15 cellular contexts compared by ENCODE assay signal in genomic region chr1:33005812-33006465, GRCh38. TPM values are rescaled to one million over a fixed set of nuclear protein-coding genes. Genes with fewer than 3 reads are reported as not detected.
A peak's percentile ranks its signal among the peaks of the same experiment; 100 is the strongest.
DNase-seq lines count a peak whose midpoint lies in the region; ATAC-seq and TF ChIP-seq lines count a peak whose summit lies in the region.
"Had no signal": no experiment of that assay in that cellular context is flagged by ENCODE, and none has a peak within 500 bp of the region (broad histone marks: within the 10 kb centered on the region; RNA-seq: fewer than 3 reads in every experiment).

No MANE protein-coding gene starts in this region.

- H3K27ac ChIP-seq in cardiac muscle cell (peak overlapping the region; percentile 19), right lobe of liver (peak overlapping the region in 1 of 3 donors; percentile 40), vagina (peak overlapping the region; percentile 64)
- H3K27ac ChIP-seq: coronary artery, left ventricle myocardium inferior, sigmoid colon, SJCRH30 had no signal

- H3K4me1 Mint-ChIP-seq in brain: peaks cover 38% of the 10 kb centered on the region

- H3K4me3 Mint-ChIP-seq in brain: peak overlapping the region in 1 of 5 experiments; percentile 27
- H3K4me3 Mint-ChIP-seq: activated naive CD8-positive, alpha-beta T cell treated with anti-CD3 and anti-CD28 coated beads, Interleukin-2, amount 50 U/mL, for 24 hours; IgD-negative memory B cell had no signal

- WGBS in right lobe of liver (ENCODE audit: insufficient coverage, low coverage, low lambda C conversion rate, missing lambda C conversion rate): 45% methylated on average over 7 of the region's 9 CpGs

- ATAC-seq in left ventricle myocardium superior: no peak
- peak; percentile 6 to 56 (median 13) for ATAC-seq in right lobe of liver

- H3K9me3 ChIP-seq in cardiac muscle cell (ENCODE audit: low read depth) (no peaks in the 10 kb centered on the region), right lobe of liver (no peaks in the 10 kb centered on the region), vagina (no peaks in the 10 kb centered on the region)
- H3K9me3 ChIP-seq: left ventricle myocardium inferior, sigmoid colon, SJCRH30 had no signal

- TF ChIP-seq CTCF in cardiac muscle cell (IDR thresholded peaks at IDR 0.05; ENCODE audit: low read depth, low read length): no peak
- no peak for TF ChIP-seq CTCF in brain (conservative IDR thresholded peaks at IDR 0.05)
- no peak for TF ChIP-seq CTCF in right lobe of liver (IDR thresholded peaks at IDR 0.05)
- no peak for TF ChIP-seq CTCF in vagina (IDR thresholded peaks at IDR 0.05)

- H3K27me3 ChIP-seq in cardiac muscle cell: no peaks in the 10 kb centered on the region
- no peaks in the 10 kb centered on the region for H3K27me3 ChIP-seq in right lobe of liver
- no peaks in the 10 kb centered on the region for H3K27me3 ChIP-seq in vagina
- H3K27me3 ChIP-seq: sigmoid colon, SJCRH30 had no signal

- DNase-seq in cardiac muscle cell (ENCODE audit: low read depth in 1 of 2, low spot score in 1 of 2) (peak in 1 of 2 donors; percentile 62), left ventricle myocardium superior (no peak), right lobe of liver (no peak), vagina (ENCODE audit: extremely low spot score in 2 of 2) (peak in 1 of 2 donors; percentile 60), dedifferentiated amniotic fluid mesenchymal stem cell (ENCODE audit: extremely low spot score) (no peak), KG1 (lab: John Stamatoyannopoulos, UW) (no peak)
- no peak for DNase-seq in stimulated activated CD4-positive, alpha-beta T cell treated with anti-CD3 and anti-CD28 coated beads, Interleukin-4, amount 100 ng/mL, for 24 hours
- DNase-seq: activated naive CD8-positive, alpha-beta T cell treated with anti-CD3 and anti-CD28 coated beads, Interleukin-2, amount 50 U/mL, for 24 hours; left ventricle myocardium inferior; sigmoid colon; SJCRH30; stimulated activated naive CD4-positive, alpha-beta T cell treated with Interleukin-2 at 50 U/mL for 16 hours had no signal

- H3K4me3 ChIP-seq in cardiac muscle cell: no peak overlapping the region
- H3K4me3 ChIP-seq in right lobe of liver: no peak overlapping the region
- no peak overlapping the region for H3K4me3 ChIP-seq in vagina
- H3K4me3 ChIP-seq: coronary artery, left ventricle myocardium inferior, sigmoid colon, SJCRH30 had no signal

- H3K9me3 Mint-ChIP-seq in brain: no peaks in the 10 kb centered on the region
- H3K9me3 Mint-ChIP-seq: activated naive CD8-positive, alpha-beta T cell treated with anti-CD3 and anti-CD28 coated beads, Interleukin-2, amount 50 U/mL, for 24 hours; IgD-negative memory B cell had no signal

- peaks cover 72% of the 10 kb centered on the region for H3K4me1 ChIP-seq in cardiac muscle cell (ENCODE audit: low read depth)
- H3K4me1 ChIP-seq in right lobe of liver: peaks cover 0 to 51% (median 25%) of the 10 kb centered on the region in 4 donors
- peaks cover 45% of the 10 kb centered on the region for H3K4me1 ChIP-seq in vagina
- H3K4me1 ChIP-seq: SJCRH30 had no signal

- H3K27me3 Mint-ChIP-seq in brain: no peaks in the 10 kb centered on the region
- H3K27me3 Mint-ChIP-seq: activated naive CD8-positive, alpha-beta T cell treated with anti-CD3 and anti-CD28 coated beads, Interleukin-2, amount 50 U/mL, for 24 hours; IgD-negative memory B cell had no signal

- TF ChIP-seq POLR2A in right lobe of liver (IDR thresholded peaks at IDR 0.05) (no peak), vagina (IDR thresholded peaks at IDR 0.05) (no peak)

- intact Hi-C loops in left ventricle myocardium superior (cut with micrococcal nuclease) (no loop called here), right lobe of liver (cut with DNase I) (no loop called here), vagina (cut with DNase I) (loop anchor here (10.0 kb wide), 1 partner anchor 71 kb away; no protein-coding TSS in a partner anchor)

- H3K36me3 Mint-ChIP-seq in brain: peaks cover 22% of the 10 kb centered on the region

- H3K27ac Mint-ChIP-seq in brain: peak overlapping the region in 4 of 5 experiments; percentile 3 to 78 (median 58)

- H3K36me3 ChIP-seq in cardiac muscle cell (no peaks in the 10 kb centered on the region), right lobe of liver (peaks cover 0 to 10% (median 4%) of the 10 kb centered on the region in 4 donors), vagina (peaks cover 0 to 7% of the 10 kb centered on the region in 2 donors)

RNA-seq across cellular contexts. Expression of gene AK2, which starts 30.7 kb away (rescaled TPM):
- total RNA-seq in cardiac muscle cell (201 and 263 TPM in 2 replicates), left ventricle myocardium superior (121 TPM), right lobe of liver (100 to 1,000 TPM; 119 to 301 (median 130) TPM), vagina (118 TPM)
- polyA plus RNA-seq in cardiac muscle cell (264 and 281 TPM in 2 replicates), brain (ENCODE audit: insufficient read depth, low read depth, low replicate concordance) (166 TPM)

RNA-seq across cellular contexts. Expression of gene RNF19B, which starts 41.3 kb away (rescaled TPM):
- 15.8 and 28.5 TPM in 2 replicates for total RNA-seq in cardiac muscle cell
- 16.2 and 17.8 TPM in 2 replicates for polyA plus RNA-seq in cardiac muscle cell
- 13.3 TPM for total RNA-seq in left ventricle myocardium superior
- polyA plus RNA-seq in brain (ENCODE audit: insufficient read depth, low read depth, low replicate concordance): 28.4 TPM
- total RNA-seq in right lobe of liver: 10 to 100 TPM in 3 of 6 experiments, 1 to 10 TPM in 3; 4.6 to 12.1 (median 8.3) TPM
- 24.6 TPM for total RNA-seq in vagina
